Comparison of ENCODE assay signal across 11 cellular contexts in genomic region chrX:149495573-149496071, GRCh38. TPM values are rescaled to one million over a fixed set of nuclear protein-coding genes. Genes with fewer than 3 reads are reported as not detected.
DNase-seq lines count a peak whose midpoint lies in the region; ATAC-seq, FAIRE-seq and TF ChIP-seq lines count a peak whose summit lies in the region.
"Had no signal": no experiment of that assay in that cellular context is flagged by ENCODE, and none has a peak within 500 bp of the region (broad histone marks: within the 10 kb centered on the region; RNA-seq: fewer than 3 reads in every experiment).

No MANE protein-coding gene starts in this region.

- peak overlapping the region; percentile 12 for H3K27ac ChIP-seq in left ventricle myocardium inferior (replicated peaks)

- ATAC-seq in left ventricle myocardium superior = no peak
- ATAC-seq in HG03521 (IDR thresholded peaks at IDR 0.05; ENCODE audit: unreplicated experiment) = no peak

- no peaks in the 10 kb centered on the region for H3K27me3 ChIP-seq in left ventricle myocardium inferior (ENCODE audit: low read depth)

- H3K36me3 ChIP-seq in left ventricle myocardium inferior = peaks cover 54% of the 10 kb centered on the region

- intact Hi-C loops in left ventricle myocardium inferior (cut with micrococcal nuclease) (no loop called here), left ventricle myocardium superior (cut with micrococcal nuclease) (no loop called here)

- DNase-seq in left ventricle myocardium inferior (no peak), left ventricle myocardium superior (no peak), amniotic epithelial cell (ENCODE audit: low read depth) (peak; percentile 72), urothelium cell line (ENCODE audit: low spot score) (peak; percentile 57), NCI-H2227 (lab: John Stamatoyannopoulos, UW; ENCODE audit: unreplicated experiment) (no peak)
- DNase-seq in activated effector memory CD4-positive, alpha-beta T cell treated with Interleukin-2 at 50 U/mL for 16 hours = no peak
- DNase-seq: NCI-H187; stimulated activated naive CD4-positive, alpha-beta T cell treated with Interleukin-2 at 50 U/mL for 16 hours had no signal

- H3K9me3 ChIP-seq in left ventricle myocardium inferior (replicated peaks) = no peaks in the 10 kb centered on the region

- no peak overlapping the region for H3K4me3 ChIP-seq in left ventricle myocardium inferior

- TF ChIP-seq CTCF in left ventricle myocardium inferior (IDR thresholded peaks at IDR 0.05; ENCODE audit: borderline replicate concordance) = no peak

- peaks cover 33% of the 10 kb centered on the region for H3K4me1 ChIP-seq in left ventricle myocardium inferior

- FAIRE-seq in islet of Langerhans (lab: Jason Lieb, UNC) (peak; percentile 71), urothelium cell line (lab: Jason Lieb, UNC) (no peak)

RNA-seq across cellular contexts. Expression of gene IDS, which starts 9.5 kb away (rescaled TPM):
- total RNA-seq in left ventricle myocardium inferior = 86.3 TPM
- total RNA-seq in left ventricle myocardium superior = 88.7 TPM

RNA-seq across cellular contexts. Expression of gene EOLA1, which starts 45.2 kb away (rescaled TPM):
- total RNA-seq in left ventricle myocardium inferior (31.3 TPM), left ventricle myocardium superior (29.6 TPM)

RNA-seq across cellular contexts. Expression of gene HSFX3, which starts 54.1 kb away (rescaled TPM):
- 0.25 TPM for total RNA-seq in left ventricle myocardium inferior
- not detected for total RNA-seq in left ventricle myocardium superior
- total RNA-seq: T-helper 2 cell treated with Interferon-gamma antibody and Interleukin-4, amounts not matched to agents 100 ng/mL and 5 ng/mL, for 36 hours had no signal

Comparison
In these comparisons a context has a peak if more than half of its experiments do, and no peak if none do; other contexts are left out.
1. DNase-seq: peak in amniotic epithelial cell (single experiment) and urothelium cell line (single experiment); none in left ventricle myocardium inferior (single experiment), left ventricle myocardium superior (single experiment), NCI-H2227 (single experiment) and activated effector memory CD4-positive, alpha-beta T cell treated with Interleukin-2 at 50 U/mL for 16 hours (single experiment).